In genomic region chr18:10689231-10689953, GRCh38 we compare ENCODE assay signal across 20 cellular contexts.
"Had no signal": no experiment of that assay in that cellular context is flagged by ENCODE, and none has a peak within 500 bp of the region (broad histone marks: within the 10 kb centered on the region; RNA-seq: fewer than 3 reads in every experiment).

No MANE protein-coding gene starts in this region.

- DNase-seq: activated CD4-positive, alpha-beta T cell treated with anti-CD3 and anti-CD28 coated beads, Interleukin-2, amount 10 ng/mL, durations not matched to agents 7 days and 5 days; activated CD8-positive, alpha-beta T cell treated with anti-CD3 and anti-CD28 coated beads, Interleukin-2, amount 10 ng/mL, durations not matched to agents 7 days and 5 days; activated gamma-delta T cell treated with Interleukin-2 at 50 U/mL for 16 hours; anterior cingulate cortex; effector CD4-positive, alpha-beta T cell; gastrocnemius medialis; head of caudate nucleus; islet precursor cell; left cardiac atrium; mesenchymal stem cell; mucosa of descending colon; naive B cell; occipital lobe; sigmoid colon; spleen; stimulated activated CD4-positive, alpha-beta T cell treated with anti-CD3 and anti-CD28 coated beads, Interleukin-4, amount 100 ng/mL, for 1 hour; stimulated activated naive CD4-positive, alpha-beta T cell; upper lobe of right lung had no signal

- H3K27ac ChIP-seq: gastrocnemius medialis, sigmoid colon, spleen, upper lobe of right lung, VCaP had no signal

- ATAC-seq: activated CD4-positive, CD25-positive, alpha-beta regulatory T cell treated with anti-CD3 and anti-CD28 coated beads, Interleukin-2, amount 50 U/mL, for 24 hours; activated CD8-positive, alpha-beta T cell treated with anti-CD3 and anti-CD28 coated beads, Interleukin-2, amount 10 ng/mL, durations not matched to agents 7 days and 5 days; gastrocnemius medialis; left cardiac atrium; mucosa of descending colon; upper lobe of right lung had no signal

- H3K27me3 ChIP-seq: gastrocnemius medialis, sigmoid colon, spleen, upper lobe of right lung had no signal

- H3K36me3 ChIP-seq: gastrocnemius medialis, sigmoid colon, spleen, upper lobe of right lung had no signal

- H3K4me1 ChIP-seq: gastrocnemius medialis, sigmoid colon, spleen, upper lobe of right lung had no signal

- H3K4me3 ChIP-seq: gastrocnemius medialis, mucosa of descending colon, sigmoid colon, spleen, upper lobe of right lung had no signal

- H3K9me3 ChIP-seq: gastrocnemius medialis, mucosa of descending colon, sigmoid colon, spleen, upper lobe of right lung had no signal
